Comparison of ENCODE assay signal across 15 cellular contexts in genomic region chr2:15146960-15147359, GRCh38.
DNase-seq lines count a peak whose midpoint lies in the region; ATAC-seq, FAIRE-seq and TF ChIP-seq lines count a peak whose summit lies in the region.
"Had no signal": no experiment of that assay in that cellular context is flagged by ENCODE, and none has a peak within 500 bp of the region (broad histone marks: within the 10 kb centered on the region; RNA-seq: fewer than 3 reads in every experiment).

No MANE protein-coding gene starts in this region.

- H4K91ac ChIP-seq in H1 (replicated peaks; ENCODE audit: insufficient read length, low read length) (no peak overlapping the region), neuronal stem cell (ENCODE audit: low read depth, low read length, poor library complexity) (no peak overlapping the region)

- H2BK5ac ChIP-seq in H1 (ENCODE audit: low read depth, low read length): no peak overlapping the region
- no peak overlapping the region for H2BK5ac ChIP-seq in neuronal stem cell (ENCODE audit: low read length)

- H4K20me1 ChIP-seq in HepG2 (ENCODE audit: insufficient read depth, low read length) (no peaks in the 10 kb centered on the region), PC-3 (ENCODE audit: low read length) (no peaks in the 10 kb centered on the region), H1 (replicated peaks in 1 of 2; ENCODE audit: control insufficient read depth in 1 of 2, insufficient read depth in 2 of 2, low read length in 2 of 2) (no peaks in the 10 kb centered on the region)
- H4K20me1 ChIP-seq: BLaER1 had no signal

- H3F3A ChIP-seq in PC-3 (ENCODE audit: low read length, unreplicated experiment): no peaks in the 10 kb centered on the region

- H2BK120ac ChIP-seq in H1 (replicated peaks; ENCODE audit: low read depth, low read length) (no peak overlapping the region), neuronal stem cell (ENCODE audit: low read depth, low read length) (no peak overlapping the region)

- no peak for TF ChIP-seq POLR2A in HepG2 (IDR thresholded peaks at IDR 0.05; ENCODE audit: insufficient read depth in 1 of 2, low read depth in 2 of 2, low read length in 2 of 2)
- TF ChIP-seq POLR2A in right lobe of liver (IDR thresholded peaks at IDR 0.05): no peak
- TF ChIP-seq POLR2A in H1 (IDR thresholded peaks at IDR 0.05; ENCODE audit: control extremely low read depth in 1 of 2, low read depth in 2 of 2, low read length in 2 of 2): no peak

- CTCF ChIA-PET in HepG2 (lab: Yijun Ruan, JAX; ENCODE audit: low intra/inter-chr PET ratio, low total read pairs): no interaction called here
- CTCF ChIA-PET in PC-3 (lab: Charles Lee): no interaction called here
- CTCF ChIA-PET in H1 (lab: Charles Lee; ENCODE audit: partially characterized antibody): interaction anchor here (0.6 to 1.7 kb wide), 10 partner anchors 9 to 476 kb away, joined by 3 to 8 read pairs (median 4); no protein-coding TSS in a partner anchor

- H3K18ac ChIP-seq in H1 (ENCODE audit: extremely low read depth, low read length): no peak overlapping the region
- no peak overlapping the region for H3K18ac ChIP-seq in neuronal stem cell (ENCODE audit: low read length)

- H3K56ac ChIP-seq in H1 (replicated peaks; ENCODE audit: insufficient read length, low read depth, low read length): no peak overlapping the region

- TF ChIP-seq RAD21 in HepG2 (CRISPR knock-in tag; IDR thresholded peaks at IDR 0.05) (no peak), H1 (IDR thresholded peaks at IDR 0.05 in 1 of 2, conservative IDR thresholded peaks at IDR 0.05 in 1 of 2; ENCODE audit: low read depth in 2 of 2, low read length in 2 of 2) (peak; percentile 26 to 49; a peak in 3 of 4 replicates)

- no peak overlapping the region; the same call in 1 of the 2 replicates for H2BK12ac ChIP-seq in H1 (ENCODE audit: low read depth, low read length)
- no peak overlapping the region for H2BK12ac ChIP-seq in neuronal stem cell (ENCODE audit: low read length)

- H3K27ac ChIP-seq in HepG2 (ENCODE audit: extremely low read length, insufficient read depth, low read length) (no peak overlapping the region), right lobe of liver (no peak overlapping the region), PC-3 (ENCODE audit: low read length) (no peak overlapping the region), H1 (ENCODE audit: low read depth, low read length) (no peak overlapping the region), neuronal stem cell (replicated peaks; ENCODE audit: low read length) (no peak overlapping the region)
- H3K27ac ChIP-seq: BLaER1 had no signal

- no peak overlapping the region for H3K14ac ChIP-seq in H1 (ENCODE audit: insufficient read length)
- H3K14ac ChIP-seq in neuronal stem cell (ENCODE audit: low read length): no peak overlapping the region

- H3K23ac ChIP-seq in H1 (ENCODE audit: insufficient read length) (no peak overlapping the region), neuronal stem cell (ENCODE audit: low read depth, low read length, poor library complexity) (no peak overlapping the region)

- H2AK5ac ChIP-seq in H1 (ENCODE audit: low read depth, low read length): no peak overlapping the region
- no peak overlapping the region for H2AK5ac ChIP-seq in neuronal stem cell (ENCODE audit: low read depth, low read length)

- H3K27me3 ChIP-seq in HepG2 (ENCODE audit: control insufficient read depth in 1 of 2, insufficient read depth in 2 of 2, low read length in 2 of 2) (peaks cover 1 to 13% of the 10 kb centered on the region in 2 experiments; a peak in 3 of 5 replicates), right lobe of liver (no peaks in the 10 kb centered on the region), PC-3 (ENCODE audit: low read length) (no peaks in the 10 kb centered on the region), H1 (replicated peaks in 1 of 4; ENCODE audit: control insufficient read depth in 3 of 4, extremely low read depth in 1 of 4, insufficient read depth in 3 of 4, low read length in 3 of 4) (no peaks in the 10 kb centered on the region), neuronal stem cell (ENCODE audit: control insufficient read depth in 3 of 3, insufficient read depth in 3 of 3, low read depth in 1 of 3, low read length in 3 of 3) (no peaks in the 10 kb centered on the region)
- H3K27me3 ChIP-seq: BLaER1 had no signal

- no peaks in the 10 kb centered on the region for H3K9me3 ChIP-seq in HepG2 (ENCODE audit: low read length)
- H3K9me3 ChIP-seq in right lobe of liver: no peaks in the 10 kb centered on the region
- no peaks in the 10 kb centered on the region for H3K9me3 ChIP-seq in PC-3 (ENCODE audit: low read length)
- H3K9me3 ChIP-seq in H1 (ENCODE audit: insufficient read depth in 2 of 2, low read depth in 1 of 2, low read length in 1 of 2): no peaks in the 10 kb centered on the region
- no peaks in the 10 kb centered on the region for H3K9me3 ChIP-seq in neuronal stem cell (replicated peaks in 1 of 2; ENCODE audit: control insufficient read depth in 2 of 2, insufficient read depth in 1 of 2, low read depth in 1 of 2, low read length in 2 of 2)
- H3K9me3 ChIP-seq: BLaER1, Caco-2 had no signal

- no peak overlapping the region for H4K5ac ChIP-seq in H1 (ENCODE audit: insufficient read length, low read depth, low read length)

- H4K8ac ChIP-seq in H1 (ENCODE audit: extremely low read depth, insufficient read depth, low read length) (no peak overlapping the region), neuronal stem cell (ENCODE audit: low read depth, low read length) (no peak overlapping the region)

- FAIRE-seq in HepG2 (lab: Jason Lieb, UNC) (no peak), H1 (lab: Jason Lieb, UNC) (no peak)
- FAIRE-seq: HTR-8/SVneo had no signal

- H3K9me2 ChIP-seq in PC-3 (replicated peaks; ENCODE audit: low read length): no peaks in the 10 kb centered on the region

- H3K79me2 ChIP-seq in HepG2 (ENCODE audit: insufficient read depth, low read length): no peaks in the 10 kb centered on the region
- no peaks in the 10 kb centered on the region for H3K79me2 ChIP-seq in PC-3 (ENCODE audit: low read length)
- H3K79me2 ChIP-seq in H1 (ENCODE audit: control insufficient read depth in 1 of 2, insufficient read depth in 2 of 2, low read length in 2 of 2): no peaks in the 10 kb centered on the region

- no peaks in the 10 kb centered on the region for H3K23me2 ChIP-seq in H1 (ENCODE audit: low read depth, low read length)

- no TSS peak for BruUV-seq in HepG2 (replicated peaks; lab: Mats Ljungman, UMichigan)
- BruUV-seq in PC-3 (replicated peaks; lab: Mats Ljungman, UMichigan): no TSS peak

- DNase-seq in HepG2 (ENCODE audit: low spot score): no peak
- DNase-seq in right lobe of liver: no peak
- peak; percentile 19 for DNase-seq in PC-3
- DNase-seq in H1 (ENCODE audit: low read depth in 1 of 2, low spot score in 2 of 2): no peak
- DNase-seq in activated CD4-positive, alpha-beta T cell treated with anti-CD3 and anti-CD28 coated beads, Interleukin-2, amount 50 U/mL, for 48 hours: no peak
- no peak for DNase-seq in neuronal stem cell (ENCODE audit: low spot score)
- DNase-seq: 8988T; AML-193; Caco-2; CD8-positive, alpha-beta memory T cell; H7 had no signal

- ATAC-seq in HepG2 (peak; percentile 43; the same call in 2 of the 3 replicates), right lobe of liver (no peak), PC-3 (no peak), HG03354 (IDR thresholded peaks at IDR 0.05; ENCODE audit: poor library complexity, severe bottlenecking, unreplicated experiment) (no peak), HG03097 (IDR thresholded peaks at IDR 0.05; ENCODE audit: low FRiP score, unreplicated experiment) (no peak)

- WGBS in HepG2 (ENCODE audit: low lambda C conversion rate): 36% methylated on average over 6 of the region's 6 CpGs
- WGBS in right lobe of liver (ENCODE audit: insufficient coverage, low coverage, low lambda C conversion rate, missing lambda C conversion rate): 57% methylated on average over 3 of the region's 6 CpGs
- WGBS in H1 (ENCODE audit: extremely low coverage in 1 of 2, insufficient coverage in 1 of 2, insufficient read length in 1 of 2, insufficient replicate concordance in 2 of 2, low coverage in 1 of 2, low lambda C conversion rate in 2 of 2, missing lambda C conversion rate in 1 of 2), 2 experiments: 92% methylated on average over 6 of the region's 6 CpGs; no CpG with 5 or more reads in 1 of the 2 experiments
- whole genome bisulfite sequencing in neuronal stem cell (ENCODE audit: extremely low coverage in 2 of 2, insufficient read length in 2 of 2, insufficient replicate concordance in 1 of 2), 2 donors: no CpG with 5 or more reads among the region's 6 CpGs

- H3K4me2 ChIP-seq in HepG2 (ENCODE audit: low read depth, low read length): no peak overlapping the region
- H3K4me2 ChIP-seq in PC-3 (ENCODE audit: low read length): no peak overlapping the region
- H3K4me2 ChIP-seq in H1 (ENCODE audit: insufficient read depth in 1 of 2, low read depth in 2 of 2, low read length in 2 of 2): no peak overlapping the region
- no peak overlapping the region for H3K4me2 ChIP-seq in neuronal stem cell (ENCODE audit: insufficient read depth, low read length, poor library complexity, severe bottlenecking)
- H3K4me2 ChIP-seq: BLaER1 had no signal

- TF ChIP-seq EP300 in HepG2 (IDR thresholded peaks at IDR 0.05; ENCODE audit: low read depth in 2 of 2, low read length in 2 of 2) (no peak), HepG2 (CRISPR knock-in tag; IDR thresholded peaks at IDR 0.05; ENCODE audit: borderline replicate concordance) (no peak), H1 (IDR thresholded peaks at IDR 0.05; ENCODE audit: borderline replicate concordance in 1 of 2, low read depth in 2 of 2, low read length in 2 of 2) (no peak)

- peak overlapping the region; percentile 23 for H3K4ac ChIP-seq in H1 (replicated peaks; ENCODE audit: insufficient read length, low read depth, low read length)
- H3K4ac ChIP-seq in neuronal stem cell (ENCODE audit: low read length): no peak overlapping the region

- intact Hi-C loops in HepG2 (cut with micrococcal nuclease; ENCODE audit: unreplicated experiment) (no loop called here), right lobe of liver (cut with DNase I) (no loop called here), PC-3 (cut with micrococcal nuclease) (loop anchor here (10.0 kb wide), 1 partner anchor 112 kb away; no protein-coding TSS in a partner anchor)

- H3K36me3 ChIP-seq in HepG2 (replicated peaks in 1 of 2; ENCODE audit: control insufficient read depth in 1 of 2, insufficient read depth in 2 of 2, low read length in 2 of 2) (no peaks in the 10 kb centered on the region), right lobe of liver (no peaks in the 10 kb centered on the region), PC-3 (ENCODE audit: low read depth, low read length) (no peaks in the 10 kb centered on the region), H1 (ENCODE audit: control insufficient read depth in 2 of 4, insufficient read depth in 4 of 4, low read length in 3 of 4) (no peaks in the 10 kb centered on the region), neuronal stem cell (replicated peaks in 1 of 2; ENCODE audit: control insufficient read depth in 2 of 2, insufficient read depth in 2 of 2, low read length in 2 of 2) (no peaks in the 10 kb centered on the region)
- H3K36me3 ChIP-seq: BLaER1 had no signal

- in situ Hi-C loops in HepG2 (cut with HindIII; ENCODE audit: extremely low pct_ligation_motif_present, low pct_unique_long_range_greater_than_20kb): no loop called here

- H2BK15ac ChIP-seq in H1 (ENCODE audit: low read length) (0 out of 2 replicates have a peak overlapping the region, but pooled peaks have one; percentile 16), neuronal stem cell (ENCODE audit: low read length) (no peak overlapping the region)

- H3K9ac ChIP-seq in HepG2 (ENCODE audit: insufficient read depth, low read depth, low read length) (no peak overlapping the region), PC-3 (ENCODE audit: low read length) (no peak overlapping the region), H1 (replicated peaks in 1 of 4; ENCODE audit: extremely low read depth in 1 of 4, low read depth in 3 of 4, low read length in 3 of 4) (no peak overlapping the region), neuronal stem cell (ENCODE audit: low read depth, low read length, poor library complexity) (no peak overlapping the region)
- H3K9ac ChIP-seq: BLaER1 had no signal

- H3K79me1 ChIP-seq in H1 (ENCODE audit: low read depth, low read length) (no peaks in the 10 kb centered on the region), neuronal stem cell (ENCODE audit: low read depth, low read length) (no peaks in the 10 kb centered on the region)

- POLR2A ChIA-PET in HepG2 (lab: Yijun Ruan, JAX): no interaction called here
- POLR2A ChIA-PET in PC-3 (lab: Charles Lee; ENCODE audit: unreplicated experiment): no interaction called here
- POLR2A ChIA-PET in H1 (lab: Charles Lee; ENCODE audit: partially characterized antibody): no interaction called here

- no peaks in the 10 kb centered on the region for H3K4me1 ChIP-seq in HepG2 (ENCODE audit: insufficient read depth, low read length)
- H3K4me1 ChIP-seq in right lobe of liver: no peaks in the 10 kb centered on the region
- H3K4me1 ChIP-seq in PC-3 (ENCODE audit: insufficient read depth, low read length): peaks cover 33% of the 10 kb centered on the region
- H3K4me1 ChIP-seq in H1 (replicated peaks in 1 of 4; ENCODE audit: control insufficient read depth in 3 of 4, insufficient read depth in 4 of 4, low read length in 3 of 4): peaks cover 0 to 6% (median 0%) of the 10 kb centered on the region in 4 experiments; a peak in 1 of 7 replicates
- peaks cover 4 to 7% of the 10 kb centered on the region in 2 donors for H3K4me1 ChIP-seq in neuronal stem cell (ENCODE audit: control insufficient read depth in 2 of 2, insufficient read depth in 1 of 2, low read depth in 1 of 2, low read length in 2 of 2)

- H2BK20ac ChIP-seq in H1 (ENCODE audit: low read length): no peak overlapping the region

- H3K4me3 ChIP-seq in HepG2 (replicated peaks in 1 of 3; ENCODE audit: insufficient read depth in 1 of 3, low read depth in 2 of 3, low read length in 3 of 3) (no peak overlapping the region), right lobe of liver (no peak overlapping the region), PC-3 (ENCODE audit: low read length) (no peak overlapping the region), H1 (ENCODE audit: extremely low read depth in 1 of 4, insufficient read depth in 2 of 4, low read depth in 3 of 4, low read length in 4 of 4) (no peak overlapping the region), neuronal stem cell (ENCODE audit: low read length in 2 of 2) (no peak overlapping the region)
- H3K4me3 ChIP-seq: BLaER1 had no signal

- TF ChIP-seq CTCF in HepG2 (CRISPR knock-in tag; IDR thresholded peaks at IDR 0.05) (peak; percentile 24; the same call in 1 of the 2 replicates), right lobe of liver (IDR thresholded peaks at IDR 0.05) (no peak), PC-3 (conservative IDR thresholded peaks at IDR 0.05; ENCODE audit: low read depth, low read length) (no peak; the same call in 1 of the 2 replicates), H1 (IDR thresholded peaks at IDR 0.05; ENCODE audit: control extremely low read depth in 1 of 3, insufficient read depth in 1 of 3, low read depth in 1 of 3, low read length in 3 of 3) (peak in 2 of 3 experiments; percentile 25 to 28; a peak in 3 of 4 replicates)

- H2AFZ ChIP-seq in HepG2 (ENCODE audit: low read length): no peak overlapping the region
- H2AFZ ChIP-seq in PC-3 (ENCODE audit: low read length): no peak overlapping the region
- no peak overlapping the region for H2AFZ ChIP-seq in H1 (ENCODE audit: low read length)
- H2AFZ ChIP-seq in neuronal stem cell (ENCODE audit: low read length): no peak overlapping the region

Comparison
In these comparisons a context has a peak if more than half of its experiments do, and no peak if none do; other contexts are left out.
1. CTCF ChIP-seq: peak in HepG2 (single experiment) and H1 (2 of 3); none in right lobe of liver (0 of 4) and PC-3 (single experiment).
2. Of the 41 proteins assayed by ChIP-seq in both HepG2 and H1: peak only in HepG2: none; only in H1: RAD21; in both: CTCF; in neither: 39.